Comparison of ENCODE assay signal across 9 cellular contexts in genomic region chr16:27222499-27223225, GRCh38. TPM values are rescaled to one million over a fixed set of nuclear protein-coding genes. Genes with fewer than 3 reads are reported as not detected.
DNase-seq lines count a peak whose midpoint lies in the region; ATAC-seq and TF ChIP-seq lines count a peak whose summit lies in the region.
"Had no signal": no experiment of that assay in that cellular context is flagged by ENCODE, and none has a peak within 500 bp of the region (broad histone marks: within the 10 kb centered on the region; RNA-seq: fewer than 3 reads in every experiment).

No MANE protein-coding gene starts in this region.

- peak; percentile 25 for DNase-seq in AG09319 (ENCODE audit: extremely low read depth, low read depth)
- DNase-seq in LHCN-M2 (ENCODE audit: low read depth): peak; percentile 62
- DNase-seq in cardiac fibroblast (ENCODE audit: low read depth in 2 of 2): peak; percentile 47 to 85
- peak in 2 of 3 donors; percentile 44 to 50 for DNase-seq in mucosa of descending colon
- no peak for DNase-seq in DMS79 treated with DMSO at 0.1 percent for 48 hours (lab: John Stamatoyannopoulos, UW)
- no peak for DNase-seq in effector memory CD4-positive, alpha-beta T cell
- no peak for DNase-seq in NK-92 (lab: John Stamatoyannopoulos, UW; ENCODE audit: unreplicated experiment)
- DNase-seq: activated CD4-positive, alpha-beta T cell treated with anti-CD3 and anti-CD28 coated beads for 36 hours had no signal

- H3K4me3 ChIP-seq in cardiac fibroblast (replicated peaks in 1 of 2; ENCODE audit: low read depth in 2 of 2, low read length in 2 of 2): no peak overlapping the region
- no peak overlapping the region for H3K4me3 ChIP-seq in mucosa of descending colon
- no peak overlapping the region for H3K4me3 ChIP-seq in effector memory CD4-positive, alpha-beta T cell (ENCODE audit: insufficient read depth, low read depth, low read length, poor library complexity, severe bottlenecking)

- intact Hi-C loops in mucosa of descending colon (cut with DNase I, micrococcal nuclease): no loop called here

- no peak for TF ChIP-seq CTCF in AG09319 (IDR thresholded peaks at IDR 0.05; ENCODE audit: low read depth, low read length)
- TF ChIP-seq CTCF in cardiac fibroblast (IDR thresholded peaks at IDR 0.05; ENCODE audit: low read depth, low read length): no peak
- no peak for TF ChIP-seq CTCF in mucosa of descending colon (IDR thresholded peaks at IDR 0.05)

- no peaks in the 10 kb centered on the region for H3K9me3 ChIP-seq in mucosa of descending colon
- no peaks in the 10 kb centered on the region for H3K9me3 ChIP-seq in effector memory CD4-positive, alpha-beta T cell (ENCODE audit: control insufficient read depth, low read length)

- ATAC-seq in mucosa of descending colon (no peak), GM18858 (IDR thresholded peaks at IDR 0.05; ENCODE audit: unreplicated experiment) (no peak)

- no peaks in the 10 kb centered on the region for H3K27me3 ChIP-seq in effector memory CD4-positive, alpha-beta T cell (replicated peaks; ENCODE audit: control insufficient read depth, insufficient read depth, low read length, poor library complexity, severe bottlenecking)

- H3K27ac ChIP-seq in effector memory CD4-positive, alpha-beta T cell (ENCODE audit: insufficient read depth, low read length, poor library complexity, severe bottlenecking): no peak overlapping the region

- peaks cover 25% of the 10 kb centered on the region for H3K4me1 ChIP-seq in mucosa of descending colon (ENCODE audit: low read depth)
- peaks cover 2% of the 10 kb centered on the region for H3K4me1 ChIP-seq in effector memory CD4-positive, alpha-beta T cell (ENCODE audit: control insufficient read depth, insufficient read depth, low read length, poor library complexity, severe bottlenecking)

- no peaks in the 10 kb centered on the region for H3K36me3 ChIP-seq in mucosa of descending colon (ENCODE audit: low read depth)
- peaks cover 11% of the 10 kb centered on the region for H3K36me3 ChIP-seq in effector memory CD4-positive, alpha-beta T cell (ENCODE audit: control insufficient read depth, insufficient read depth, low read length)

RNA-seq across cellular contexts. Expression of gene KDM8, which starts 19.3 kb away (rescaled TPM):
- total RNA-seq in LHCN-M2 (2014; rRNA removed) (4.5 and 4.6 TPM in 2 replicates), mucosa of descending colon (10 to 100 TPM in 1 of 3 donors, 1 to 10 TPM in 2; 8.7 to 12.9 (median 8.9) TPM)
- 3.1 TPM for polyA plus RNA-seq in LHCN-M2 (2012)

RNA-seq across cellular contexts. Expression of gene NSMCE1, which starts 45.9 kb away (rescaled TPM):
- total RNA-seq in LHCN-M2 (2014; rRNA removed): 50.1 and 62.7 TPM in 2 replicates
- polyA plus RNA-seq in LHCN-M2 (2012): 103 TPM
- total RNA-seq in mucosa of descending colon: 10 to 100 TPM; 39.3 to 50.1 (median 48.9) TPM

Comparison
In these comparisons a context has a peak if more than half of its experiments do, and no peak if none do; other contexts are left out.
1. DNase-seq: peak in AG09319 (single experiment), LHCN-M2 (single experiment), cardiac fibroblast (2 of 2) and mucosa of descending colon (2 of 3); none in DMS79 treated with DMSO at 0.1 percent for 48 hours (single experiment), effector memory CD4-positive, alpha-beta T cell (0 of 3) and NK-92 (single experiment).